Comparison of ENCODE assay signal across 17 cellular contexts in genomic region chr17:29115435-29115834, GRCh38.
"Had no signal": no experiment of that assay in that cellular context is flagged by ENCODE, and none has a peak within 500 bp of the region (broad histone marks: within the 10 kb centered on the region; RNA-seq: fewer than 3 reads in every experiment).

No MANE protein-coding gene starts in this region.

- H3K27ac Mint-ChIP-seq: activated CD8-positive, alpha-beta T cell treated with anti-CD3 and anti-CD28 coated beads for 36 hours; activated naive CD4-positive, alpha-beta T cell treated with anti-CD3 and anti-CD28 coated beads, Interleukin-2, amount 50 U/mL, for 24 hours; activated T-helper 2 cell treated with anti-CD3 and anti-CD28 coated beads, Interferon-gamma antibody, Interleukin-2, Interleukin-4, amounts not matched to agents 10 μg/mL and 5 μg/mL and 100 μg/mL, durations not matched to agents 14 hours and 24 hours and 36 hours; naive B cell; stimulated activated naive CD8-positive, alpha-beta T cell treated with anti-CD3 and anti-CD28 coated beads, Interleukin-15, Interleukin-2, amounts not matched to agents 100 ng/mL and 50 ng/mL, for 24 hours; T-helper 1 cell treated with Interleukin-12 subunit alpha and Interleukin-12 subunit beta and Interleukin-4 antibody, amounts not matched to agents 30 μg/mL and 1 μg/mL, for 36 hours; WTC11 had no signal

- H3K27ac ChIP-seq: epithelial cell of prostate, left ventricle myocardium inferior, right lobe of liver, skin epidermis, thyroid gland, upper lobe of right lung had no signal

- H3K4me3 Mint-ChIP-seq: activated CD8-positive, alpha-beta T cell treated with anti-CD3 and anti-CD28 coated beads for 36 hours; activated naive CD4-positive, alpha-beta T cell treated with anti-CD3 and anti-CD28 coated beads, Interleukin-2, amount 50 U/mL, for 24 hours; central memory CD8-positive, alpha-beta T cell; stimulated activated naive CD8-positive, alpha-beta T cell treated with anti-CD3 and anti-CD28 coated beads, Interleukin-15, Interleukin-2, amounts not matched to agents 100 ng/mL and 50 ng/mL, for 24 hours; T-helper 1 cell treated with Interleukin-12 subunit alpha and Interleukin-12 subunit beta and Interleukin-4 antibody, amounts not matched to agents 30 μg/mL and 1 μg/mL, for 36 hours; WTC11 had no signal

- H3K9me3 ChIP-seq: left ventricle myocardium inferior, right lobe of liver, thyroid gland, upper lobe of right lung had no signal

- H3K27me3 Mint-ChIP-seq: activated CD8-positive, alpha-beta T cell treated with anti-CD3 and anti-CD28 coated beads for 36 hours; activated naive CD4-positive, alpha-beta T cell treated with anti-CD3 and anti-CD28 coated beads, Interleukin-2, amount 50 U/mL, for 24 hours; central memory CD8-positive, alpha-beta T cell; naive B cell; stimulated activated naive CD8-positive, alpha-beta T cell treated with anti-CD3 and anti-CD28 coated beads, Interleukin-15, Interleukin-2, amounts not matched to agents 100 ng/mL and 50 ng/mL, for 24 hours had no signal

- DNase-seq: effector CD8-positive, alpha-beta T cell; left ventricle myocardium inferior; naive B cell; right lobe of liver; T-helper 9 cell; thyroid gland; upper lobe of right lung had no signal

- H3K27me3 ChIP-seq: right lobe of liver, thyroid gland, upper lobe of right lung had no signal

- H3K9me3 Mint-ChIP-seq: activated CD8-positive, alpha-beta T cell treated with anti-CD3 and anti-CD28 coated beads for 36 hours; activated naive CD4-positive, alpha-beta T cell treated with anti-CD3 and anti-CD28 coated beads, Interleukin-2, amount 50 U/mL, for 24 hours; activated T-helper 2 cell treated with anti-CD3 and anti-CD28 coated beads, Interferon-gamma antibody, Interleukin-2, Interleukin-4, amounts not matched to agents 10 μg/mL and 5 μg/mL and 100 μg/mL, durations not matched to agents 14 hours and 24 hours and 36 hours; central memory CD8-positive, alpha-beta T cell; naive B cell; stimulated activated naive CD8-positive, alpha-beta T cell treated with anti-CD3 and anti-CD28 coated beads, Interleukin-15, Interleukin-2, amounts not matched to agents 100 ng/mL and 50 ng/mL, for 24 hours; T-helper 1 cell treated with Interleukin-12 subunit alpha and Interleukin-12 subunit beta and Interleukin-4 antibody, amounts not matched to agents 30 μg/mL and 1 μg/mL, for 36 hours; WTC11 had no signal

- ATAC-seq: upper lobe of right lung had no signal

- H3K36me3 Mint-ChIP-seq: activated naive CD4-positive, alpha-beta T cell treated with anti-CD3 and anti-CD28 coated beads, Interleukin-2, amount 50 U/mL, for 24 hours had no signal

- H3K4me3 ChIP-seq: left ventricle myocardium inferior, lung, right lobe of liver, skin epidermis, thyroid gland, upper lobe of right lung had no signal
